ENCODE assay signal across 8 cellular contexts in genomic region chr1:205791568-205792180, GRCh38. TPM values are rescaled to one million over a fixed set of nuclear protein-coding genes. Genes with fewer than 3 reads are reported as not detected.
DNase-seq lines count a peak whose midpoint lies in the region; ATAC-seq and TF ChIP-seq lines count a peak whose summit lies in the region.

No MANE protein-coding gene starts in this region.

- no peak overlapping the region for H3K4me3 ChIP-seq in epithelial cell of esophagus (ENCODE audit: low read length)
- no peak overlapping the region for H3K4me3 ChIP-seq in naive thymus-derived CD4-positive, alpha-beta T cell (ENCODE audit: low read length)
- H3K4me3 ChIP-seq in tibial artery = no peak overlapping the region

- H3K36me3 Mint-ChIP-seq in activated CD8-positive, alpha-beta T cell treated with anti-CD3 and anti-CD28 coated beads for 36 hours (ENCODE audit: low read depth) = peaks cover 12% of the 10 kb centered on the region
- H3K36me3 Mint-ChIP-seq in naive thymus-derived CD4-positive, alpha-beta T cell = peaks cover 4 to 37% (median 9%) of the 10 kb centered on the region in 5 donors

- H3K27ac ChIP-seq in naive thymus-derived CD4-positive, alpha-beta T cell (ENCODE audit: low read depth, low read length) = no peak overlapping the region
- H3K27ac ChIP-seq in tibial artery = no peak overlapping the region

- H3K9me3 Mint-ChIP-seq in activated CD8-positive, alpha-beta T cell treated with anti-CD3 and anti-CD28 coated beads for 36 hours = no peaks in the 10 kb centered on the region
- H3K9me3 Mint-ChIP-seq in naive thymus-derived CD4-positive, alpha-beta T cell = no peaks in the 10 kb centered on the region

- H3K27me3 Mint-ChIP-seq in activated CD8-positive, alpha-beta T cell treated with anti-CD3 and anti-CD28 coated beads for 36 hours = no peaks in the 10 kb centered on the region
- H3K27me3 Mint-ChIP-seq in naive thymus-derived CD4-positive, alpha-beta T cell = no peaks in the 10 kb centered on the region

- intact Hi-C loops in activated CD8-positive, alpha-beta T cell treated with anti-CD3 and anti-CD28 coated beads for 36 hours (cut with micrococcal nuclease) = loop anchor here (2.0 to 5.0 kb wide), 2 partner anchors 116 to 185 kb away; no protein-coding TSS in a partner anchor
- intact Hi-C loops in naive thymus-derived CD4-positive, alpha-beta T cell (cut with micrococcal nuclease) = loop anchor here (1.0 kb wide), 5 partner anchors 116 to 315 kb away; no protein-coding TSS in a partner anchor
- intact Hi-C loops in tibial artery (cut with DNase I; ENCODE audit: low total_unique reads) = loop anchor here (2.0 kb wide), 1 partner anchor 187 kb away; no protein-coding TSS in a partner anchor

- POLR2A ChIA-PET in activated CD8-positive, alpha-beta T cell treated with anti-CD3 and anti-CD28 coated beads for 36 hours (lab: Charles Lee) = interaction anchor here (0.5 to 2.7 kb wide), 3 partner anchors 9 to 1280 kb away, joined by 3 to 6 read pairs (median 4); no protein-coding TSS in a partner anchor
- POLR2A ChIA-PET in naive thymus-derived CD4-positive, alpha-beta T cell (lab: Charles Lee) = interaction anchor here (1.4 to 1.7 kb wide), 2 partner anchors 20 to 185 kb away, joined by 6 read pairs; no protein-coding TSS in a partner anchor

- H3K9me3 ChIP-seq in naive thymus-derived CD4-positive, alpha-beta T cell (ENCODE audit: control insufficient read depth in 2 of 3, low read length in 3 of 3) = no peaks in the 10 kb centered on the region
- no peaks in the 10 kb centered on the region for H3K9me3 ChIP-seq in tibial artery

- H3K4me1 ChIP-seq in naive thymus-derived CD4-positive, alpha-beta T cell (ENCODE audit: control insufficient read depth in 2 of 2, insufficient read depth in 2 of 2, low read length in 2 of 2) = no peaks in the 10 kb centered on the region
- no peaks in the 10 kb centered on the region for H3K4me1 ChIP-seq in tibial artery

- DNase-seq in GDM1 (lab: John Stamatoyannopoulos, UW) (peak; percentile 33), NCI-H69 (lab: John Stamatoyannopoulos, UW) (peak; percentile 71), epithelial cell of esophagus (ENCODE audit: low read depth) (peak; percentile 67), tibial artery (peak in 1 of 2 donors; percentile 59)
- peak; percentile 77 for DNase-seq in activated CD8-positive, alpha-beta T cell treated with anti-CD3 and anti-CD28 coated beads for 36 hours
- peak; percentile 28 to 68 (median 56) for DNase-seq in naive thymus-derived CD4-positive, alpha-beta T cell

- H3K27ac Mint-ChIP-seq in activated CD8-positive, alpha-beta T cell treated with anti-CD3 and anti-CD28 coated beads for 36 hours = no peak overlapping the region
- peak overlapping the region in 1 of 9 donors; percentile 22 for H3K27ac Mint-ChIP-seq in naive thymus-derived CD4-positive, alpha-beta T cell

- TF ChIP-seq CTCF in activated CD8-positive, alpha-beta T cell treated with anti-CD3 and anti-CD28 coated beads for 36 hours (IDR thresholded peaks at IDR 0.05) = peak; percentile 87
- peak; percentile 91 for TF ChIP-seq CTCF in epithelial cell of esophagus (IDR thresholded peaks at IDR 0.05; ENCODE audit: insufficient read depth, low read depth, low read length, missing control alignments)
- peak; percentile 69 to 81 for TF ChIP-seq CTCF in tibial artery (IDR thresholded peaks at IDR 0.05)

- CTCF ChIA-PET in activated CD8-positive, alpha-beta T cell treated with anti-CD3 and anti-CD28 coated beads for 36 hours (lab: Charles Lee) = interaction anchor here (0.6 to 6.9 kb wide), 44 partner anchors 8 to 326 kb away, joined by 3 to 145 read pairs (median 4); partner anchors contain the start of genes AVPR1B and SLC41A1
- CTCF ChIA-PET in naive thymus-derived CD4-positive, alpha-beta T cell (lab: Charles Lee) = interaction anchor here (0.6 to 7.3 kb wide), 12 partner anchors 8 to 314 kb away, joined by 3 to 169 read pairs (median 4); partner anchors contain the start of gene PM20D1

- H3K27me3 ChIP-seq in naive thymus-derived CD4-positive, alpha-beta T cell (ENCODE audit: control insufficient read depth in 2 of 2, insufficient read depth in 2 of 2, low read length in 2 of 2) = no peaks in the 10 kb centered on the region
- no peaks in the 10 kb centered on the region for H3K27me3 ChIP-seq in tibial artery

- ATAC-seq in HG02981 (IDR thresholded peaks at IDR 0.05; ENCODE audit: unreplicated experiment) (peak; percentile 59), GM18498 (IDR thresholded peaks at IDR 0.05; ENCODE audit: unreplicated experiment) (no peak)
- peak; percentile 95 for ATAC-seq in activated CD8-positive, alpha-beta T cell treated with anti-CD3 and anti-CD28 coated beads for 36 hours
- ATAC-seq in naive thymus-derived CD4-positive, alpha-beta T cell = peak; percentile 93

- H3K36me3 ChIP-seq in naive thymus-derived CD4-positive, alpha-beta T cell (ENCODE audit: control insufficient read depth in 2 of 3, insufficient read depth in 3 of 3, low read length in 3 of 3) = peaks cover 0 to 69% (median 0%) of the 10 kb centered on the region in 3 experiments
- peaks cover 51 to 68% (median 55%) of the 10 kb centered on the region in 3 donors for H3K36me3 ChIP-seq in tibial artery

- no peaks in the 10 kb centered on the region for H3K4me1 Mint-ChIP-seq in activated CD8-positive, alpha-beta T cell treated with anti-CD3 and anti-CD28 coated beads for 36 hours (ENCODE audit: low read depth)
- peaks cover 0 to 5% (median 0%) of the 10 kb centered on the region in 7 donors for H3K4me1 Mint-ChIP-seq in naive thymus-derived CD4-positive, alpha-beta T cell

- no peak overlapping the region for H3K4me3 Mint-ChIP-seq in activated CD8-positive, alpha-beta T cell treated with anti-CD3 and anti-CD28 coated beads for 36 hours
- no peak overlapping the region for H3K4me3 Mint-ChIP-seq in naive thymus-derived CD4-positive, alpha-beta T cell

RNA-seq across cellular contexts. Expression of gene RAB29, which starts 16.4 kb away (rescaled TPM):
- total RNA-seq in activated CD8-positive, alpha-beta T cell treated with anti-CD3 and anti-CD28 coated beads for 36 hours = 10 to 100 TPM; 20.1 to 22.5 TPM
- 10 to 100 TPM; 23.9 to 55.5 (median 45.9) TPM for total RNA-seq in naive thymus-derived CD4-positive, alpha-beta T cell
- 10 to 100 TPM; 57.3 to 76.6 TPM for polyA plus RNA-seq in naive thymus-derived CD4-positive, alpha-beta T cell

RNA-seq across cellular contexts. Expression of gene SLC41A1, which starts 21.3 kb away (rescaled TPM):
- total RNA-seq in activated CD8-positive, alpha-beta T cell treated with anti-CD3 and anti-CD28 coated beads for 36 hours = 10 to 100 TPM; 33.6 to 35.3 TPM
- total RNA-seq in naive thymus-derived CD4-positive, alpha-beta T cell = 10 to 100 TPM; 16.5 to 32.0 (median 27.8) TPM
- 10 to 100 TPM in 1 of 2 donors, 1 to 10 TPM in 1; 9.1 to 15.9 TPM for polyA plus RNA-seq in naive thymus-derived CD4-positive, alpha-beta T cell

RNA-seq across cellular contexts. Expression of gene NUCKS1, which starts 41.7 kb away (rescaled TPM):
- 100 to 1,000 TPM; 145 to 177 TPM for total RNA-seq in activated CD8-positive, alpha-beta T cell treated with anti-CD3 and anti-CD28 coated beads for 36 hours
- total RNA-seq in naive thymus-derived CD4-positive, alpha-beta T cell = 100 to 1,000 TPM in 4 of 5 experiments, 10 to 100 TPM in 1; 70.4 to 164 (median 122) TPM
- 10 to 100 TPM; 12.5 to 18.7 TPM for polyA plus RNA-seq in naive thymus-derived CD4-positive, alpha-beta T cell

RNA-seq across cellular contexts. Expression of gene PM20D1, which starts 58.3 kb away (rescaled TPM):
- under 1 TPM; 0.22 to 0.29 TPM for total RNA-seq in activated CD8-positive, alpha-beta T cell treated with anti-CD3 and anti-CD28 coated beads for 36 hours
- total RNA-seq in naive thymus-derived CD4-positive, alpha-beta T cell = 1 to 10 TPM in 4 of 5 experiments, under 1 TPM in 1; 0.92 to 2.7 (median 1.9) TPM
- polyA plus RNA-seq in naive thymus-derived CD4-positive, alpha-beta T cell = 1 to 10 TPM; 1.6 to 2.2 TPM
